20 cellular contexts compared by ENCODE assay signal in genomic region chr7:142668495-142668894, GRCh38.
A peak's percentile ranks its signal among the peaks of the same experiment; 100 is the strongest.
DNase-seq lines count a peak whose midpoint lies in the region; ATAC-seq, FAIRE-seq and TF ChIP-seq lines count a peak whose summit lies in the region.
"Had no signal": no experiment of that assay in that cellular context is flagged by ENCODE, and none has a peak within 500 bp of the region (broad histone marks: within the 10 kb centered on the region; RNA-seq: fewer than 3 reads in every experiment).

No MANE protein-coding gene starts in this region.

- no peaks in the 10 kb centered on the region for H3K79me2 ChIP-seq in PC-3 (ENCODE audit: low read length)
- H3K79me2 ChIP-seq: parathyroid adenoma had no signal

- H3K9me3 ChIP-seq in PC-3 (ENCODE audit: low read length) = no peaks in the 10 kb centered on the region
- H3K9me3 ChIP-seq in sigmoid colon = no peaks in the 10 kb centered on the region
- H3K9me3 ChIP-seq: MG63, transverse colon had no signal

- H3K27me3 ChIP-seq in PC-3 (ENCODE audit: low read length) = no peaks in the 10 kb centered on the region; the same call in none of the 2 replicates
- no peaks in the 10 kb centered on the region for H3K27me3 ChIP-seq in sigmoid colon
- H3K27me3 ChIP-seq: foreskin keratinocyte, MG63, transverse colon had no signal

- H3K4me3 ChIP-seq in PC-3 (ENCODE audit: low read length) (no peak overlapping the region), sigmoid colon (no peak overlapping the region)
- H3K4me3 ChIP-seq: MG63, transverse colon had no signal

- H3K36me3 ChIP-seq in PC-3 (ENCODE audit: low read depth, low read length) = no peaks in the 10 kb centered on the region
- no peaks in the 10 kb centered on the region for H3K36me3 ChIP-seq in sigmoid colon
- H3K36me3 ChIP-seq: MG63, transverse colon had no signal

- no peaks in the 10 kb centered on the region for H4K20me1 ChIP-seq in PC-3 (ENCODE audit: low read length)

- BruUV-seq in PC-3 (replicated peaks; lab: Mats Ljungman, UMichigan) = no TSS peak

- H2AFZ ChIP-seq in PC-3 (ENCODE audit: low read length) = no peak overlapping the region
- H2AFZ ChIP-seq: parathyroid adenoma had no signal

- H3F3A ChIP-seq in PC-3 (ENCODE audit: low read length, unreplicated experiment) = no peaks in the 10 kb centered on the region

- no peak overlapping the region for H3K27ac ChIP-seq in PC-3 (ENCODE audit: low read length)
- H3K27ac ChIP-seq in sigmoid colon = no peak overlapping the region
- H3K27ac ChIP-seq: foreskin keratinocyte, parathyroid adenoma, RWPE1, transverse colon, VCaP had no signal

- TF ChIP-seq EP300 in sigmoid colon (IDR thresholded peaks at IDR 0.05) = no peak

- no peak overlapping the region for H3K4me2 ChIP-seq in PC-3 (ENCODE audit: low read length)

- CTCF ChIA-PET in PC-3 (lab: Charles Lee) = no interaction called here

- H3K9ac ChIP-seq in PC-3 (ENCODE audit: low read length) = no peak overlapping the region
- H3K9ac ChIP-seq: parathyroid adenoma had no signal

- TF ChIP-seq POLR2A in GM12892 (IDR thresholded peaks at IDR 0.05; ENCODE audit: low read depth, low read length) (no peak), sigmoid colon (IDR thresholded peaks at IDR 0.05) (no peak)

- H3K9me2 ChIP-seq in PC-3 (replicated peaks; ENCODE audit: low read length) = no peaks in the 10 kb centered on the region

- peak; percentile 82 for FAIRE-seq in GM12892 (lab: Jason Lieb, UNC)

- DNase-seq in GM12892 (ENCODE audit: insufficient read length) (no peak), SIG-M5 treated with dmso at 0.1 percent for 504 hours (lab: John Stamatoyannopoulos, UW; ENCODE audit: unreplicated experiment) (peak; percentile 7), pons (ENCODE audit: low spot score) (peak; percentile 71), left lobe of liver (ENCODE audit: low spot score) (no peak), PC-3 (no peak), sigmoid colon (no peak)
- no peak for DNase-seq in stimulated activated naive CD4-positive, alpha-beta T cell (lab: John Stamatoyannopoulos, UW)
- DNase-seq: activated CD8-positive, alpha-beta T cell treated with anti-CD3 and anti-CD28 coated beads for 36 hours; activated naive CD8-positive, alpha-beta T cell treated with anti-CD3 and anti-CD28 coated beads for 36 hours; DMS153; left colon; MG63; NCI-H2029; NCI-H510A treated with DMSO at 0.1 percent for 48 hours; transverse colon had no signal

- intact Hi-C loops in PC-3 (cut with micrococcal nuclease) = no loop called here
- intact Hi-C loops in sigmoid colon (cut with DNase I) = loop anchor here (2.0 kb wide), 1 partner anchor 114 kb away; no protein-coding TSS in a partner anchor

- TF ChIP-seq CTCF in PC-3 (conservative IDR thresholded peaks at IDR 0.05; ENCODE audit: low read depth, low read length) = no peak
- TF ChIP-seq CTCF in sigmoid colon (IDR thresholded peaks at IDR 0.05) = no peak

- peak; percentile 68 for ATAC-seq in HG03378 (IDR thresholded peaks at IDR 0.05; ENCODE audit: unreplicated experiment)
- no peak for ATAC-seq in left lobe of liver
- no peak for ATAC-seq in PC-3
- ATAC-seq: left colon had no signal

- 35 to 37% methylated on average over 4 of the region's 4 CpGs for WGBS in sigmoid colon, 2 donors

- H3K4me1 ChIP-seq in PC-3 (ENCODE audit: insufficient read depth, low read length) (no peaks in the 10 kb centered on the region), sigmoid colon (no peaks in the 10 kb centered on the region)
- H3K4me1 ChIP-seq: foreskin keratinocyte, transverse colon had no signal

- POLR2A ChIA-PET in PC-3 (lab: Charles Lee; ENCODE audit: unreplicated experiment) = no interaction called here

Comparison
In these comparisons a context has a peak if more than half of its experiments do, and no peak if none do; other contexts are left out.
1. DNase-seq: peak in SIG-M5 treated with dmso at 0.1 percent for 504 hours (single experiment) and pons (single experiment); none in GM12892 (single experiment), left lobe of liver (single experiment), PC-3 (single experiment), stimulated activated naive CD4-positive, alpha-beta T cell (0 of 6) and sigmoid colon (single experiment).